ENCODE assay signal across 22 cellular contexts in the genomic region with DNA sequence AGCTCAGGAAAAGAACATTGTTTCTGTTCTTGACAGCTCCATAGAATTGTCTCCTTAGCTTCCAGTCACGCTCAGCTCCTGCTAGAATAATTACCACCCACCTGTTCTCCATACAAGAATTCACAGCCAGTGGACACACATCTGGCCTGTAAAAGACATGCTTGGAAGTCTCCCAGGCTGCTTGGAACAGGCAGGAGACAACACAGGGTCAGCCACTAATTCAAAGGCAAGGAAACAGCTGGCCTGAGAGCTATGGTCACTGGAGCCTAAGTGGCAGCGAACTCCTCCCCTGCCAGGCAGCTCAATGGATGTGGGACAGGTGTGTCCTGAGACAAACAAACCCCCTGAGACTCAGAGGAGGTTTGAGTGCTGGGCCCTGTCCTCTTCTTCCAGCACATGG. TPM values are rescaled to one million over a fixed set of nuclear protein-coding genes. Genes with fewer than 3 reads are reported as not detected.
DNase-seq lines count a peak whose midpoint lies in the region; ATAC-seq, FAIRE-seq and TF ChIP-seq lines count a peak whose summit lies in the region.
"Had no signal": no experiment of that assay in that cellular context is flagged by ENCODE, and none has a peak within 500 bp of the region (broad histone marks: within the 10 kb centered on the region; RNA-seq: fewer than 3 reads in every experiment).

No MANE protein-coding gene starts in this region.

- no peaks in the 10 kb centered on the region for H3K9me2 ChIP-seq in OCI-LY7 (ENCODE audit: insufficient read depth, low read length)

- H3K27me3 Mint-ChIP-seq in chondrocyte (ENCODE audit: low read depth) = no peaks in the 10 kb centered on the region
- H3K27me3 Mint-ChIP-seq in neural progenitor cell (ENCODE audit: insufficient read depth, low read depth) = peaks cover under 1% of the 10 kb centered on the region

- no peak overlapping the region for H2AFZ ChIP-seq in neural progenitor cell (replicated peaks)
- no peak overlapping the region for H2AFZ ChIP-seq in OCI-LY7 (ENCODE audit: low read length)

- H3K27ac ChIP-seq in neural progenitor cell (no peak overlapping the region), OCI-LY7 (ENCODE audit: low read depth, low read length, poor library complexity, severe bottlenecking) (no peak overlapping the region)
- H3K27ac ChIP-seq: BLaER1 treated with 17β-estradiol and CSF1 and Interleukin-3, amounts not matched to agents 10 nM and 100 nM; left lung; SJSA1 had no signal

- no peak overlapping the region for H3K4me3 Mint-ChIP-seq in chondrocyte (ENCODE audit: unreplicated experiment)
- no peak overlapping the region for H3K4me3 Mint-ChIP-seq in neural progenitor cell
- H3K4me3 Mint-ChIP-seq: activated CD4-positive, alpha-beta T cell treated with anti-CD3 and anti-CD28 coated beads, Interleukin-2, amount 10 ng/mL, durations not matched to agents 7 days and 5 days; activated naive CD8-positive, alpha-beta T cell treated with anti-CD3 and anti-CD28 coated beads, Interleukin-2, amount 10 ng/mL, durations not matched to agents 7 days and 5 days had no signal

- no peaks in the 10 kb centered on the region for H3F3A ChIP-seq in neural progenitor cell (ENCODE audit: low read depth)

- H3K27ac Mint-ChIP-seq in chondrocyte (ENCODE audit: unreplicated experiment) = peak overlapping the region; percentile 22
- H3K27ac Mint-ChIP-seq in neural progenitor cell = no peak overlapping the region
- H3K27ac Mint-ChIP-seq: activated CD4-positive, alpha-beta T cell treated with anti-CD3 and anti-CD28 coated beads, Interleukin-2, amount 10 ng/mL, durations not matched to agents 7 days and 5 days; activated T-helper 2 cell treated with anti-CD3 and anti-CD28 coated beads, Interferon-gamma antibody, Interleukin-2, Interleukin-4, amounts not matched to agents 10 μg/mL and 5 μg/mL and 100 μg/mL, durations not matched to agents 14 hours and 24 hours and 36 hours had no signal

- no peak for ATAC-seq in GM18520 (IDR thresholded peaks at IDR 0.05; ENCODE audit: unreplicated experiment)
- ATAC-seq: A549, left lung, PC-3 had no signal

- H3K4me2 ChIP-seq in neural progenitor cell (no peak overlapping the region), OCI-LY7 (ENCODE audit: low read length) (no peak overlapping the region)
- H3K4me2 ChIP-seq: A549 had no signal

- peak; percentile 85 for FAIRE-seq in HTR-8/SVneo (lab: Jason Lieb, UNC)
- FAIRE-seq: A549, colon had no signal

- no peaks in the 10 kb centered on the region for H3K9me3 Mint-ChIP-seq in chondrocyte (ENCODE audit: low read depth)
- H3K9me3 Mint-ChIP-seq in neural progenitor cell = no peaks in the 10 kb centered on the region
- H3K9me3 Mint-ChIP-seq: activated CD4-positive, alpha-beta T cell treated with anti-CD3 and anti-CD28 coated beads, Interleukin-2, amount 10 ng/mL, durations not matched to agents 7 days and 5 days; activated naive CD8-positive, alpha-beta T cell treated with anti-CD3 and anti-CD28 coated beads, Interleukin-2, amount 10 ng/mL, durations not matched to agents 7 days and 5 days; activated T-helper 2 cell treated with anti-CD3 and anti-CD28 coated beads, Interferon-gamma antibody, Interleukin-2, Interleukin-4, amounts not matched to agents 10 μg/mL and 5 μg/mL and 100 μg/mL, durations not matched to agents 14 hours and 24 hours and 36 hours had no signal

- H3K36me3 ChIP-seq in neural progenitor cell (no peaks in the 10 kb centered on the region), OCI-LY7 (ENCODE audit: insufficient read depth, low read length) (no peaks in the 10 kb centered on the region)
- H3K36me3 ChIP-seq: BLaER1 treated with 17β-estradiol and CSF1 and Interleukin-3, amounts not matched to agents 10 nM and 100 nM; heart right ventricle; left lung; SJSA1 had no signal

- H4K20me1 ChIP-seq in neural progenitor cell (ENCODE audit: low read depth) (no peaks in the 10 kb centered on the region), OCI-LY7 (ENCODE audit: insufficient read depth, low read length) (no peaks in the 10 kb centered on the region)

- H3K4me3 ChIP-seq in neural progenitor cell (no peak overlapping the region), OCI-LY7 (ENCODE audit: low read depth, low read length, poor library complexity, severe bottlenecking) (no peak overlapping the region)
- H3K4me3 ChIP-seq: A549; BLaER1 treated with 17β-estradiol and CSF1 and Interleukin-3, amounts not matched to agents 10 nM and 100 nM; heart right ventricle; left lung; SJSA1 had no signal

- in situ Hi-C loops in KBM-7 (cut with MboI; ENCODE audit: low pct_unique_long_range_greater_than_20kb, low sequenced_read_pairs) = no loop called here

- POLR2A ChIA-PET in OCI-LY7 (lab: Charles Lee) = interaction anchor here (0.7 kb wide), 1 partner anchor 19 kb away, joined by 3 read pairs; no protein-coding TSS in a partner anchor

- CTCF ChIA-PET in OCI-LY7 (lab: Charles Lee; ENCODE audit: unreplicated experiment) = no interaction called here

- DNase-seq in NCI-H2227 (lab: John Stamatoyannopoulos, UW; ENCODE audit: unreplicated experiment) (peak; percentile 35), NCI-H2227 treated with DMSO at 0.1 percent for 48 hours (lab: John Stamatoyannopoulos, UW) (no peak), HTR-8/SVneo (ENCODE audit: insufficient read length, low spot score) (no peak), chondrocyte (ENCODE audit: low spot score) (no peak), neural progenitor cell (ENCODE audit: low spot score) (peak; percentile 33), KBM-7 (no peak), OCI-LY7 (ENCODE audit: low spot score) (no peak)
- DNase-seq: activated CD4-positive, alpha-beta T cell treated with anti-CD3 and anti-CD28 coated beads, Interleukin-2, amount 10 ng/mL, durations not matched to agents 7 days and 5 days; activated naive CD8-positive, alpha-beta T cell treated with anti-CD3 and anti-CD28 coated beads, Interleukin-2, amount 10 ng/mL, durations not matched to agents 7 days and 5 days; GDM1; heart right ventricle; left lung; NCI-H1436; occipital lobe; PC-3; stimulated activated CD4-positive, alpha-beta T cell treated with anti-CD3 and anti-CD28 coated beads, Interleukin-12 subunit alpha, Interleukin-12 subunit beta, amount 100 ng/mL, for 4 hours had no signal

- H3K36me3 Mint-ChIP-seq in chondrocyte (ENCODE audit: low read depth) = no peaks in the 10 kb centered on the region
- H3K36me3 Mint-ChIP-seq in neural progenitor cell = no peaks in the 10 kb centered on the region
- H3K36me3 Mint-ChIP-seq: activated naive CD8-positive, alpha-beta T cell treated with anti-CD3 and anti-CD28 coated beads, Interleukin-2, amount 10 ng/mL, durations not matched to agents 7 days and 5 days had no signal

- no peaks in the 10 kb centered on the region for H3K9me3 ChIP-seq in neural progenitor cell (ENCODE audit: low read depth)
- H3K9me3 ChIP-seq in OCI-LY7 (ENCODE audit: low read length) = no peaks in the 10 kb centered on the region
- H3K9me3 ChIP-seq: A549; BLaER1 treated with 17β-estradiol and CSF1 and Interleukin-3, amounts not matched to agents 10 nM and 100 nM; heart right ventricle; left lung; SJSA1 had no signal

- H3K79me2 ChIP-seq in neural progenitor cell (ENCODE audit: low read depth) (no peaks in the 10 kb centered on the region), OCI-LY7 (ENCODE audit: insufficient read depth, low read depth, low read length) (no peaks in the 10 kb centered on the region)

- intact Hi-C loops in OCI-LY7 (cut with micrococcal nuclease; ENCODE audit: unreplicated experiment) = no loop called here

- H3K4me1 ChIP-seq in neural progenitor cell (peaks cover 35% of the 10 kb centered on the region), OCI-LY7 (ENCODE audit: insufficient read depth, low read length, poor library complexity, severe bottlenecking) (no peaks in the 10 kb centered on the region)
- H3K4me1 ChIP-seq: SJSA1 had no signal

- H3K4me1 Mint-ChIP-seq in chondrocyte (ENCODE audit: low read depth) (peaks cover 63% of the 10 kb centered on the region), neural progenitor cell (peaks cover 44% of the 10 kb centered on the region)
- H3K4me1 Mint-ChIP-seq: activated CD4-positive, alpha-beta T cell treated with anti-CD3 and anti-CD28 coated beads, Interleukin-2, amount 10 ng/mL, durations not matched to agents 7 days and 5 days; activated naive CD8-positive, alpha-beta T cell treated with anti-CD3 and anti-CD28 coated beads, Interleukin-2, amount 10 ng/mL, durations not matched to agents 7 days and 5 days had no signal

- H3K9ac ChIP-seq in neural progenitor cell = no peak overlapping the region
- H3K9ac ChIP-seq: BLaER1 treated with 17β-estradiol and CSF1 and Interleukin-3, amounts not matched to agents 10 nM and 100 nM had no signal

- no peak for TF ChIP-seq CTCF in chondrocyte (IDR thresholded peaks at IDR 0.05)
- no peak for TF ChIP-seq CTCF in neural progenitor cell (IDR thresholded peaks at IDR 0.05)
- no peak for TF ChIP-seq CTCF in OCI-LY7 (conservative IDR thresholded peaks at IDR 0.05; ENCODE audit: low read length)

- BruUV-seq in OCI-LY7 (replicated peaks; lab: Mats Ljungman, UMichigan) = no TSS peak

- H3K27me3 ChIP-seq in neural progenitor cell = no peaks in the 10 kb centered on the region
- H3K27me3 ChIP-seq: BLaER1 treated with 17β-estradiol and CSF1 and Interleukin-3, amounts not matched to agents 10 nM and 100 nM; left lung; SJSA1 had no signal

RNA-seq across cellular contexts. Expression of a gene that starts 22.9 kb away (rescaled TPM):
- total RNA-seq in chondrocyte (210 to 446 TPM (median 215 TPM) in 3 replicates), neural progenitor cell (ENCODE audit: low replicate concordance) (0.43 and 0.84 TPM in 2 replicates), OCI-LY7 (2022) (0.15 and 0.35 TPM in 2 replicates)
- total RNA-seq in OCI-LY7 (2014; rRNA removed; shearing (Covaris generic)) = 0.21 and 0.25 TPM in 2 replicates

Comparison
In these comparisons a context has a peak if more than half of its experiments do, and no peak if none do; other contexts are left out.
1. DNase-seq: peak in NCI-H2227 (single experiment) and neural progenitor cell (single experiment); none in NCI-H2227 treated with DMSO at 0.1 percent for 48 hours (single experiment), HTR-8/SVneo (single experiment), chondrocyte (single experiment), KBM-7 (single experiment) and OCI-LY7 (single experiment).
2. RNA of a gene that starts 22.9 kb away (total RNA-seq): 210 to 446 TPM in chondrocyte; 0.43 to 0.84 TPM in neural progenitor cell and 0.15 to 0.35 TPM in OCI-LY7; every median in the first group is over 100 times any median in the second.